In genomic region chr4:121973791-121974190, GRCh38 we compare ENCODE assay signal across 32 cellular contexts. TPM values are rescaled to one million over a fixed set of nuclear protein-coding genes. Genes with fewer than 3 reads are reported as not detected.
"Had no signal": no experiment of that assay in that cellular context is flagged by ENCODE, and none has a peak within 500 bp of the region (broad histone marks: within the 10 kb centered on the region; RNA-seq: fewer than 3 reads in every experiment).

No MANE protein-coding gene starts in this region.

- H3K36me3 ChIP-seq: brain microvascular endothelial cell, gastroesophageal sphincter, heart right ventricle had no signal

- H3K4me1 ChIP-seq: foreskin keratinocyte, gastroesophageal sphincter, heart right ventricle had no signal

- H3K27ac ChIP-seq: brain microvascular endothelial cell, epithelial cell of prostate, foreskin keratinocyte, gastroesophageal sphincter, heart right ventricle had no signal

- H3K4me3 ChIP-seq: gastroesophageal sphincter, heart right ventricle had no signal

- ATAC-seq: activated CD4-positive, alpha-beta T cell treated with anti-CD3 and anti-CD28 coated beads for 36 hours; activated CD8-positive, alpha-beta memory T cell treated with anti-CD3 and anti-CD28 coated beads, Interleukin-2, amount 10 ng/mL, durations not matched to agents 7 days and 5 days; activated CD8-positive, alpha-beta T cell treated with anti-CD3 and anti-CD28 coated beads, Interleukin-2, amount 10 ng/mL, durations not matched to agents 7 days and 5 days; activated naive CD4-positive, alpha-beta T cell treated with anti-CD3 and anti-CD28 coated beads, Interleukin-2, amount 50 U/mL, for 72 hours; activated T-cell treated with anti-CD3 and anti-CD28 coated beads, Interleukin-2, amount 50 U/mL, for 72 hours; effector memory CD8-positive, alpha-beta T cell; foreskin keratinocyte; gastroesophageal sphincter; heart right ventricle; T-helper 17 cell had no signal

- H3K27me3 ChIP-seq: brain microvascular endothelial cell, gastroesophageal sphincter had no signal

- FAIRE-seq: astrocyte, colon had no signal

- DNase-seq: activated CD4-positive, alpha-beta memory T cell treated with anti-CD3 and anti-CD28 coated beads for 36 hours; activated CD4-positive, alpha-beta T cell treated with anti-CD3 and anti-CD28 coated beads for 36 hours; activated CD4-positive, alpha-beta T cell treated with anti-CD3 and anti-CD28 coated beads, Interleukin-2, amount 10 ng/mL, durations not matched to agents 24 days and 14 days; activated CD4-positive, CD25-positive, alpha-beta regulatory T cell; activated CD4-positive, CD25-positive, alpha-beta regulatory T cell treated with anti-CD3 and anti-CD28 coated beads, Interleukin-2, amount 50 U/mL, for 72 hours; activated CD8-positive, alpha-beta memory T cell treated with anti-CD3 and anti-CD28 coated beads, Interleukin-2, amount 10 ng/mL, durations not matched to agents 7 days and 5 days; activated CD8-positive, alpha-beta memory T cell treated with anti-CD3 and anti-CD28 coated beads, Interleukin-2, amount 50 U/mL, for 4 hours; activated CD8-positive, alpha-beta T cell treated with anti-CD3 and anti-CD28 coated beads, Interleukin-2, amount 10 ng/mL, durations not matched to agents 7 days and 5 days; activated gamma-delta T cell; activated naive CD4-positive, alpha-beta T cell; activated naive CD4-positive, alpha-beta T cell treated with anti-CD3 and anti-CD28 coated beads, Interleukin-2, amount 10 ng/mL, durations not matched to agents 7 days and 5 days; activated naive CD8-positive, alpha-beta T cell treated with anti-CD3 and anti-CD28 coated beads, Interleukin-2, amount 10 ng/mL, durations not matched to agents 7 days and 5 days; activated T-cell treated with anti-CD3 and anti-CD28 coated beads, Interleukin-2, amount 50 U/mL, for 1 hour; activated T-cell treated with anti-CD3 and anti-CD28 coated beads, Interleukin-2, amount 50 U/mL, for 72 hours; amniotic stem cell; anterior cingulate cortex; brain microvascular endothelial cell; caudate nucleus; cortex of kidney; dermis blood vessel endothelial cell; effector CD4-positive, alpha-beta T cell; effector memory CD8-positive, alpha-beta T cell; foreskin keratinocyte; heart right ventricle; T-helper 1 cell; T-helper 17 cell; T1000 had no signal

- H3K9me3 ChIP-seq: gastroesophageal sphincter, heart right ventricle had no signal

RNA-seq across cellular contexts. Expression of gene TRPC3, which starts 21.9 kb away (rescaled TPM):
- total RNA-seq: dermis blood vessel endothelial cell, foreskin keratinocyte, T-helper 17 cell had no signal
- polyA plus RNA-seq: foreskin keratinocyte had no signal
